9 cellular contexts compared by ENCODE assay signal in the genomic region with DNA sequence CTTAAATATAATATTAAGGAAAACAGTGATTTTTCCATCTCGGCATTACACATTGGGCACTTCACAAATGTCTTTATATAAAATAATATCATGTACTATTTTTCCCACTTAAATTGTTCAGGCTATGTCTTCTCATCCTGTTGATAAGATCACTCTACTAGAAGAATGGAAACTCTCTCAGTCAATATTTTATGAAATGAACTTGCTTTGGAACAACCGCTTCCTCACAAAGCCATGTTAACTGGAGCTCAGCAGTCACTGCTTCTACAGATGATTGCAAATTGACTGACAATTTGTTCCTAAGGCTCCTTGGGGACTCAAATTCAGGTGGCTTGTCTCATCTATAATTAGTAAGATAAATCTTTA.
"Had no signal": no experiment of that assay in that cellular context is flagged by ENCODE, and none has a peak within 500 bp of the region (broad histone marks: within the 10 kb centered on the region; RNA-seq: fewer than 3 reads in every experiment).

No MANE protein-coding gene starts in this region.

- H3K9ac ChIP-seq: KMS-11 had no signal

- H3K4me3 Mint-ChIP-seq: HFFc6, IgD-negative memory B cell had no signal

- FAIRE-seq: HepG2 had no signal

- H3K9me3 ChIP-seq: HAP-1 had no signal

- H3K27me3 Mint-ChIP-seq: IgD-negative memory B cell had no signal

- H3K4me3 ChIP-seq: HAP-1 had no signal

- H3K27ac ChIP-seq: KMS-11 had no signal

- H3K9me3 Mint-ChIP-seq: HFFc6, IgD-negative memory B cell had no signal

- H3K4me1 Mint-ChIP-seq: IgD-negative memory B cell had no signal

- H3K27ac Mint-ChIP-seq: HFFc6, IgD-negative memory B cell had no signal

- ATAC-seq: HCT116, HepG2 had no signal

- DNase-seq: GOT3, H7, HFFc6, KBM-7 had no signal

- H3K4me2 ChIP-seq: KMS-11 had no signal
